Comparison of ENCODE assay signal across 17 cellular contexts in the genomic region with DNA sequence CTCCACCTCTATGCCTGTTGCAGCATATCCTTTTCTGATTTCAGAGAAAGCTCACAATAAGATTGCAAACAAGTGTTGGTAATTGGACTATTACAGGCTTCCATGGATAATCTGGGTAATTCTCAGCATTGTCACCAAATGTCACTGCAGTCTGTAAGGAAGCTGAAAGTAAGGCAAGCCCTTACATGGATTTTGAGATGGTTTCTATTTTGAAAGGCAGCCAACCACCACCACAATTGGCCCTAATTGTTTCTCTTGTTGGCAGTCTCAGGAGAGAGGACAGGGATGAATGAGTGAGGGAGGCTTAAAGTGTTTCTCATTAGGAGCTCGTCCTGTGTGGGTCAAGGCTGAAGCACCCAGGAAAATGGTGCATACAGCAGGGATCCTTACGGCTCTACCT.
DNase-seq lines count a peak whose midpoint lies in the region; ATAC-seq and TF ChIP-seq lines count a peak whose summit lies in the region.
"Had no signal": no experiment of that assay in that cellular context is flagged by ENCODE, and none has a peak within 500 bp of the region (broad histone marks: within the 10 kb centered on the region; RNA-seq: fewer than 3 reads in every experiment).

No MANE protein-coding gene starts in this region.

- no peaks in the 10 kb centered on the region for H3K9me2 ChIP-seq in neural cell (ENCODE audit: insufficient read depth, low read length)

- H3K27ac ChIP-seq in OCI-LY3 (ENCODE audit: low read length) (no peak overlapping the region), neural cell (ENCODE audit: low read length) (peak overlapping the region; percentile 30), WERI-Rb-1 (no peak overlapping the region)
- H3K27ac ChIP-seq: skin epidermis, thoracic aorta had no signal

- DNase-seq in EH (ENCODE audit: low read depth) (peak; percentile 0), NCI-H2029 (lab: John Stamatoyannopoulos, UW) (peak; percentile 68), WERI-Rb-1 (no peak)
- DNase-seq in T-helper 2 cell treated with Interferon-gamma antibody and Interleukin-4, amounts not matched to agents 5 μg/mL and 100 μg/mL, for 36 hours (ENCODE audit: low spot score): no peak
- DNase-seq: CD4-positive, CD25-positive, alpha-beta regulatory T cell; dermis blood vessel endothelial cell; foreskin fibroblast; kidney; natural killer cell; NCI-H2171; SIG-M5 had no signal

- peak; percentile 57 for TF ChIP-seq RAD21 in neural cell (conservative IDR thresholded peaks at IDR 0.05)

- no peak overlapping the region for H3K4me3 Mint-ChIP-seq in T-helper 2 cell treated with Interferon-gamma antibody and Interleukin-4, amounts not matched to agents 5 μg/mL and 100 μg/mL, for 36 hours
- H3K4me3 Mint-ChIP-seq: CD4-positive, CD25-positive, alpha-beta regulatory T cell; natural killer cell had no signal

- H3K79me2 ChIP-seq in OCI-LY3 (ENCODE audit: low read length): no peaks in the 10 kb centered on the region
- no peaks in the 10 kb centered on the region for H3K79me2 ChIP-seq in neural cell (replicated peaks; ENCODE audit: insufficient read depth, low read length)

- ATAC-seq in HG03432 (IDR thresholded peaks at IDR 0.05; ENCODE audit: unreplicated experiment): no peak
- no peak for ATAC-seq in HG02852 (IDR thresholded peaks at IDR 0.05; ENCODE audit: unreplicated experiment)
- ATAC-seq: natural killer cell had no signal

- peak; percentile 72 for TF ChIP-seq EP300 in neural cell (conservative IDR thresholded peaks at IDR 0.05; ENCODE audit: poor library complexity, severe bottlenecking)

- no peak overlapping the region for H3K27ac Mint-ChIP-seq in T-helper 2 cell treated with Interferon-gamma antibody and Interleukin-4, amounts not matched to agents 5 μg/mL and 100 μg/mL, for 36 hours
- H3K27ac Mint-ChIP-seq: natural killer cell had no signal

- no peaks in the 10 kb centered on the region for H3K36me3 Mint-ChIP-seq in T-helper 2 cell treated with Interferon-gamma antibody and Interleukin-4, amounts not matched to agents 5 μg/mL and 100 μg/mL, for 36 hours (ENCODE audit: low read depth)
- H3K36me3 Mint-ChIP-seq: CD4-positive, CD25-positive, alpha-beta regulatory T cell; natural killer cell had no signal

- peak overlapping the region; percentile 14; the same call in 1 of the 2 replicates for H3K4me2 ChIP-seq in OCI-LY3 (ENCODE audit: low read length)
- H3K4me2 ChIP-seq in neural cell (ENCODE audit: low read length): no peak overlapping the region

- H3K27me3 ChIP-seq in OCI-LY3 (ENCODE audit: low read depth, low read length) (no peaks in the 10 kb centered on the region), neural cell (ENCODE audit: insufficient read depth, low read depth, low read length) (no peaks in the 10 kb centered on the region), WERI-Rb-1 (ENCODE audit: insufficient read depth, low read depth, severe bottlenecking) (peaks cover 27% of the 10 kb centered on the region)

- H3K36me3 ChIP-seq in OCI-LY3 (replicated peaks; ENCODE audit: low read depth, low read length) (no peaks in the 10 kb centered on the region), neural cell (ENCODE audit: insufficient read depth, low read length) (no peaks in the 10 kb centered on the region), WERI-Rb-1 (no peaks in the 10 kb centered on the region)
- H3K36me3 ChIP-seq: thoracic aorta had no signal

- peaks cover 3% of the 10 kb centered on the region; the same call in 1 of the 2 replicates for H3K4me1 ChIP-seq in OCI-LY3 (ENCODE audit: low read length)

- H2AFZ ChIP-seq in OCI-LY3 (ENCODE audit: low read depth, low read length): peak overlapping the region; percentile 67
- H2AFZ ChIP-seq in neural cell (ENCODE audit: low read depth, low read length): no peak overlapping the region

- no peaks in the 10 kb centered on the region for H3K9me3 ChIP-seq in OCI-LY3 (ENCODE audit: insufficient read depth, low read length)
- no peaks in the 10 kb centered on the region for H3K9me3 ChIP-seq in neural cell (ENCODE audit: low read length)
- no peaks in the 10 kb centered on the region for H3K9me3 ChIP-seq in WERI-Rb-1 (ENCODE audit: severe bottlenecking)
- H3K9me3 ChIP-seq: thoracic aorta had no signal

- no peaks in the 10 kb centered on the region for H3K27me3 Mint-ChIP-seq in T-helper 2 cell treated with Interferon-gamma antibody and Interleukin-4, amounts not matched to agents 5 μg/mL and 100 μg/mL, for 36 hours (ENCODE audit: low read depth)
- H3K27me3 Mint-ChIP-seq: CD4-positive, CD25-positive, alpha-beta regulatory T cell had no signal

- H4K20me1 ChIP-seq in OCI-LY3 (ENCODE audit: insufficient read depth, low read length): no peaks in the 10 kb centered on the region
- H4K20me1 ChIP-seq in neural cell (ENCODE audit: insufficient read depth): no peaks in the 10 kb centered on the region

- no peak overlapping the region for H3K4me3 ChIP-seq in OCI-LY3 (ENCODE audit: low read length)
- H3K4me3 ChIP-seq in neural cell (ENCODE audit: low read length): peak overlapping the region; percentile 37
- no peak overlapping the region for H3K4me3 ChIP-seq in WERI-Rb-1 (ENCODE audit: low read depth, low read length)
- H3K4me3 ChIP-seq: skin epidermis, thoracic aorta had no signal

- H3F3A ChIP-seq in neural cell (ENCODE audit: insufficient read depth, low read length, poor library complexity, severe bottlenecking): no peaks in the 10 kb centered on the region

- peaks cover 8% of the 10 kb centered on the region for H3K9me3 Mint-ChIP-seq in T-helper 2 cell treated with Interferon-gamma antibody and Interleukin-4, amounts not matched to agents 5 μg/mL and 100 μg/mL, for 36 hours

- no peak for TF ChIP-seq CTCF in OCI-LY3 (IDR thresholded peaks at IDR 0.05; ENCODE audit: low read depth, low read length)
- peak; percentile 44 for TF ChIP-seq CTCF in neural cell (IDR thresholded peaks at IDR 0.05; ENCODE audit: poor library complexity, severe bottlenecking)
- no peak for TF ChIP-seq CTCF in WERI-Rb-1 (IDR thresholded peaks at IDR 0.05; ENCODE audit: low read depth, low read length)

- H3K9ac ChIP-seq in OCI-LY3 (ENCODE audit: low read length): no peak overlapping the region
- H3K9ac ChIP-seq in neural cell (ENCODE audit: low read length): no peak overlapping the region

- no peaks in the 10 kb centered on the region for H3K4me1 Mint-ChIP-seq in T-helper 2 cell treated with Interferon-gamma antibody and Interleukin-4, amounts not matched to agents 5 μg/mL and 100 μg/mL, for 36 hours (ENCODE audit: low read depth)
- H3K4me1 Mint-ChIP-seq: CD4-positive, CD25-positive, alpha-beta regulatory T cell; natural killer cell had no signal

TF ChIP-seq in neural cell, 6 proteins besides CTCF, POLR2A, EP300 and RAD21:
- TF ChIP-seq POLR2AphosphoS5 (IDR thresholded peaks at IDR 0.05) (peak; percentile 81), EZH2 (IDR thresholded peaks at IDR 0.05; ENCODE audit: borderline replicate concordance, insufficient read depth, low read length, poor library complexity, severe bottlenecking) (no peak), TAF1 (IDR thresholded peaks at IDR 0.05; ENCODE audit: low read depth) (no peak), SMC3 (conservative IDR thresholded peaks at IDR 0.05; ENCODE audit: poor library complexity) (peak; percentile 47), MXI1 (conservative IDR thresholded peaks at IDR 0.05; ENCODE audit: poor library complexity, severe bottlenecking) (no peak)
- TF ChIP-seq, protein P1, sequence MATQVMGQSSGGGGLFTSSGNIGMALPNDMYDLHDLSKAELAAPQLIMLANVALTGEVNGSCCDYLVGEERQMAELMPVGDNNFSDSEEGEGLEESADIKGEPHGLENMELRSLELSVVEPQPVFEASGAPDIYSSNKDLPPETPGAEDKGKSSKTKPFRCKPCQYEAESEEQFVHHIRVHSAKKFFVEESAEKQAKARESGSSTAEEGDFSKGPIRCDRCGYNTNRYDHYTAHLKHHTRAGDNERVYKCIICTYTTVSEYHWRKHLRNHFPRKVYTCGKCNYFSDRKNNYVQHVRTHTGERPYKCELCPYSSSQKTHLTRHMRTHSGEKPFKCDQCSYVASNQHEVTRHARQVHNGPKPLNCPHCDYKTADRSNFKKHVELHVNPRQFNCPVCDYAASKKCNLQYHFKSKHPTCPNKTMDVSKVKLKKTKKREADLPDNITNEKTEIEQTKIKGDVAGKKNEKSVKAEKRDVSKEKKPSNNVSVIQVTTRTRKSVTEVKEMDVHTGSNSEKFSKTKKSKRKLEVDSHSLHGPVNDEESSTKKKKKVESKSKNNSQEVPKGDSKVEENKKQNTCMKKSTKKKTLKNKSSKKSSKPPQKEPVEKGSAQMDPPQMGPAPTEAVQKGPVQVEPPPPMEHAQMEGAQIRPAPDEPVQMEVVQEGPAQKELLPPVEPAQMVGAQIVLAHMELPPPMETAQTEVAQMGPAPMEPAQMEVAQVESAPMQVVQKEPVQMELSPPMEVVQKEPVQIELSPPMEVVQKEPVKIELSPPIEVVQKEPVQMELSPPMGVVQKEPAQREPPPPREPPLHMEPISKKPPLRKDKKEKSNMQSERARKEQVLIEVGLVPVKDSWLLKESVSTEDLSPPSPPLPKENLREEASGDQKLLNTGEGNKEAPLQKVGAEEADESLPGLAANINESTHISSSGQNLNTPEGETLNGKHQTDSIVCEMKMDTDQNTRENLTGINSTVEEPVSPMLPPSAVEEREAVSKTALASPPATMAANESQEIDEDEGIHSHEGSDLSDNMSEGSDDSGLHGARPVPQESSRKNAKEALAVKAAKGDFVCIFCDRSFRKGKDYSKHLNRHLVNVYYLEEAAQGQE (IDR thresholded peaks at IDR 0.05; ENCODE audit: borderline replicate concordance): peak; percentile 77

Comparison
In these comparisons a context has a peak if more than half of its experiments do, and no peak if none do; other contexts are left out.
1. DNase-seq: peak in EH (single experiment) and NCI-H2029 (single experiment); none in T-helper 2 cell treated with Interferon-gamma antibody and Interleukin-4, amounts not matched to agents 5 μg/mL and 100 μg/mL, for 36 hours (single experiment) and WERI-Rb-1 (single experiment).